ENCODE assay signal across 8 cellular contexts in the genomic region with DNA sequence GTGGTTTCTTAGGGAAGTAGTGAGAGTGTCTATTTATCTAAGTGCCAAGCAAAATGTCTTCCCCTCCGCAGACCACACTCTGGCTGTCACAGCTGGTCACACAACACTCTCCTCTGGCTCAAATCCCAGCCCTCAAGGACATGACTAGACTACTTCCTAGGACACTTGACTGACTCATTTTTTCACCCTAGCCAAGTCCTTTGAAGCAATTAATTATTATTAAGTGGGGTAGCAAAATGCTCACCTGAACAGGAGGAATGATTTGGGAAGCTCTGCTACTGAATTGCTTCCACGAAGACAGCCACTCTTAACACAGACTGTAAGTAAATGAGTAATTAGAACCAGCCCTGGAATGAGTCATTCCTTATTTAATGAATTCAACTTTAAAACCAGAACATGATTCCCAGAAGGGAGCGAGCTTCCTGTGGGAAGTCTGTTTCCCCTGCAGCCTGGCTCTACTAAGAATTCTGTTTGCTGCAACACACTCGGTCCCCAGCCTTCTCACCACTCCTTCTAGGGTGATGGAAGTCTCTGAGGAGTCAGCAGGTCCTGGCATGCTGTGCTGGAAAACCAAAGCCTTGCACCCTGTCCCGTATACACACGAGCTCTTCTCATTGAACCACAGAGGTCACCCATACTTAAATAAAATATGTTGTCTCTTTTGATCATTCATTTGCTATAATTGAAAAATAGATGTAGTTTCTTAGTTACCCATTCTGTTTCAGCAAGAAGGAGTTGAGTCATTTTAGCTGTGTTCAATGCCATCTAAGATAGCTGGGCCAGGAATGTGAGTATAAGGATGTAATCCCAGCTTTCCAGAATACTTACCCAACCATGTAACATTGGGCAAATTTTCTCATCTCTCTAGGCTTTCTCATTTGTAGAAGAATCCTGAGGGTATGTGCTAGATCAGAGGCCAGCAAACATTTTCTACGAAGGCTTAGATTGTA.
DNase-seq lines count a peak whose midpoint lies in the region; ATAC-seq and TF ChIP-seq lines count a peak whose summit lies in the region.

No MANE protein-coding gene starts in this region.

- no peak overlapping the region for H3K4me3 Mint-ChIP-seq in chondrocyte (ENCODE audit: unreplicated experiment)
- no peak overlapping the region for H3K4me3 Mint-ChIP-seq in T-cell

- H3K4me1 ChIP-seq in mucosa of descending colon (ENCODE audit: low read depth), result no peaks in the 10 kb centered on the region

- H3K9me3 ChIP-seq in mucosa of descending colon, result no peaks in the 10 kb centered on the region

- H3K4me1 Mint-ChIP-seq in chondrocyte (ENCODE audit: low read depth), result peaks cover 18% of the 10 kb centered on the region
- H3K4me1 Mint-ChIP-seq in T-cell, result no peaks in the 10 kb centered on the region

- DNase-seq in DMS79 (lab: John Stamatoyannopoulos, UW) (peak; percentile 83), NCI-H1105 (lab: John Stamatoyannopoulos, UW) (peak; percentile 13), chondrocyte (ENCODE audit: low spot score) (no peak), mucosa of descending colon (peak in 1 of 3 donors; percentile 9), T-cell (no peak), 8988T (no peak), NAMALWA (ENCODE audit: low spot score) (no peak)
- DNase-seq in stimulated activated naive CD4-positive, alpha-beta T cell treated with Interleukin-2 at 50 U/mL for 16 hours (lab: John Stamatoyannopoulos, UW), result no peak

- CTCF ChIA-PET in T-cell (lab: Charles Lee), result interaction anchor here (0.6 to 0.9 kb wide), 2 partner anchors 29 to 1448 kb away, joined by 3 to 6 read pairs; no protein-coding TSS in a partner anchor

- H3K36me3 Mint-ChIP-seq in chondrocyte (ENCODE audit: low read depth) (no peaks in the 10 kb centered on the region), T-cell (no peaks in the 10 kb centered on the region)

- no peaks in the 10 kb centered on the region for H3K27me3 Mint-ChIP-seq in chondrocyte (ENCODE audit: low read depth)
- no peaks in the 10 kb centered on the region for H3K27me3 Mint-ChIP-seq in T-cell

- no peaks in the 10 kb centered on the region for H3K36me3 ChIP-seq in mucosa of descending colon (ENCODE audit: low read depth)

- H3K4me3 ChIP-seq in mucosa of descending colon, result no peak overlapping the region

- TF ChIP-seq CTCF in chondrocyte (IDR thresholded peaks at IDR 0.05), result no peak
- no peak for TF ChIP-seq CTCF in mucosa of descending colon (IDR thresholded peaks at IDR 0.05)

- POLR2A ChIA-PET in T-cell (lab: Charles Lee), result interaction anchor here in 1 of 2 donors (0.5 kb wide), 1 partner anchor 11 kb away, joined by 4 read pairs; no protein-coding TSS in a partner anchor

- ATAC-seq in mucosa of descending colon (peak; percentile 81), T-cell (replicated peaks in 1 of 4) (no peak)

- peak overlapping the region; percentile 64 for H3K27ac Mint-ChIP-seq in chondrocyte (ENCODE audit: unreplicated experiment)
- no peak overlapping the region for H3K27ac Mint-ChIP-seq in T-cell

- H3K9me3 Mint-ChIP-seq in chondrocyte (ENCODE audit: low read depth), result no peaks in the 10 kb centered on the region
- H3K9me3 Mint-ChIP-seq in T-cell, result peaks cover 0 to 3% (median 0%) of the 10 kb centered on the region in 3 donors

- intact Hi-C loops in mucosa of descending colon (cut with DNase I, micrococcal nuclease), result no loop called here

Comparison
In these comparisons a context has a peak if more than half of its experiments do, and no peak if none do; other contexts are left out.
1. DNase-seq: peak in DMS79 (single experiment) and NCI-H1105 (single experiment); none in chondrocyte (single experiment), T-cell (0 of 34), 8988T (single experiment), stimulated activated naive CD4-positive, alpha-beta T cell treated with Interleukin-2 at 50 U/mL for 16 hours (single experiment) and NAMALWA (single experiment).